1 cellular context compared by ENCODE assay signal in the genomic region with DNA sequence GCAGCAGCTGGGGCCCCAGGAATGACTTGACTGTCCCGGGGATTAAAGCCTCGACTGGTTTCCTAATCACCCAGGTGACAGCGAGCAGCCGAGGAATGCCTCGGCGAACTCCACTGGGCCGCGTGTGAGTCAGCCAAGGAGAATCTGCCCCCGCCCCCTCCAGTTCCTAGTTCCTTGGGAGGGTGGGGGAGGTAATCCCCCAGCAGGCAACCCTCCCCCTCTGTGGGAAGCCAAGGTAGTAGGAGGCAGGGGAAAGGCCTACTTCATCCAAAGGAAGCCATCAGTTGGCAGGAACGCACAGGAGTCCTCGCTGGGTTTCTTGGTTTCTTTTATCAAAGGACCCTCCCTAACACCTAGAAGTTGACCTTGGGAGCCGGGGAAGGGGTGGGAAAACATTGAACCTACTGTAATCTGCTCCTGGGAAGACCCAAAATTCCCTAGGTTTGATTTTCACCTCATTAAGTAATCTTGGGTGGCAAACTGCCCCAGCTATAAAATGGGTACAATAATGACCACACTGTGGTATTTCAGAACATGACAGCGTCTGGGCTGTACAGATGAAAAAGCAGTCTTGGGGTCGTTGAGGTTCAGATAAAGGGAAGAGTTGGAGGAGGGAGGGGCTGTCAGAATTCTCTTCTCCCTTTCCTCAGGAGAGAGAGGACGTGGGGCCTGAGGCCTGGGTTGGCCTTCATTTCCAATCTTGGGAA.
TF ChIP-seq lines count a peak whose summit lies in the region.

No MANE protein-coding gene starts in this region.

TF ChIP-seq in GM23338, 12 proteins besides CTCF, POLR2A, EP300 and RAD21:
- TF ChIP-seq, protein P1, sequence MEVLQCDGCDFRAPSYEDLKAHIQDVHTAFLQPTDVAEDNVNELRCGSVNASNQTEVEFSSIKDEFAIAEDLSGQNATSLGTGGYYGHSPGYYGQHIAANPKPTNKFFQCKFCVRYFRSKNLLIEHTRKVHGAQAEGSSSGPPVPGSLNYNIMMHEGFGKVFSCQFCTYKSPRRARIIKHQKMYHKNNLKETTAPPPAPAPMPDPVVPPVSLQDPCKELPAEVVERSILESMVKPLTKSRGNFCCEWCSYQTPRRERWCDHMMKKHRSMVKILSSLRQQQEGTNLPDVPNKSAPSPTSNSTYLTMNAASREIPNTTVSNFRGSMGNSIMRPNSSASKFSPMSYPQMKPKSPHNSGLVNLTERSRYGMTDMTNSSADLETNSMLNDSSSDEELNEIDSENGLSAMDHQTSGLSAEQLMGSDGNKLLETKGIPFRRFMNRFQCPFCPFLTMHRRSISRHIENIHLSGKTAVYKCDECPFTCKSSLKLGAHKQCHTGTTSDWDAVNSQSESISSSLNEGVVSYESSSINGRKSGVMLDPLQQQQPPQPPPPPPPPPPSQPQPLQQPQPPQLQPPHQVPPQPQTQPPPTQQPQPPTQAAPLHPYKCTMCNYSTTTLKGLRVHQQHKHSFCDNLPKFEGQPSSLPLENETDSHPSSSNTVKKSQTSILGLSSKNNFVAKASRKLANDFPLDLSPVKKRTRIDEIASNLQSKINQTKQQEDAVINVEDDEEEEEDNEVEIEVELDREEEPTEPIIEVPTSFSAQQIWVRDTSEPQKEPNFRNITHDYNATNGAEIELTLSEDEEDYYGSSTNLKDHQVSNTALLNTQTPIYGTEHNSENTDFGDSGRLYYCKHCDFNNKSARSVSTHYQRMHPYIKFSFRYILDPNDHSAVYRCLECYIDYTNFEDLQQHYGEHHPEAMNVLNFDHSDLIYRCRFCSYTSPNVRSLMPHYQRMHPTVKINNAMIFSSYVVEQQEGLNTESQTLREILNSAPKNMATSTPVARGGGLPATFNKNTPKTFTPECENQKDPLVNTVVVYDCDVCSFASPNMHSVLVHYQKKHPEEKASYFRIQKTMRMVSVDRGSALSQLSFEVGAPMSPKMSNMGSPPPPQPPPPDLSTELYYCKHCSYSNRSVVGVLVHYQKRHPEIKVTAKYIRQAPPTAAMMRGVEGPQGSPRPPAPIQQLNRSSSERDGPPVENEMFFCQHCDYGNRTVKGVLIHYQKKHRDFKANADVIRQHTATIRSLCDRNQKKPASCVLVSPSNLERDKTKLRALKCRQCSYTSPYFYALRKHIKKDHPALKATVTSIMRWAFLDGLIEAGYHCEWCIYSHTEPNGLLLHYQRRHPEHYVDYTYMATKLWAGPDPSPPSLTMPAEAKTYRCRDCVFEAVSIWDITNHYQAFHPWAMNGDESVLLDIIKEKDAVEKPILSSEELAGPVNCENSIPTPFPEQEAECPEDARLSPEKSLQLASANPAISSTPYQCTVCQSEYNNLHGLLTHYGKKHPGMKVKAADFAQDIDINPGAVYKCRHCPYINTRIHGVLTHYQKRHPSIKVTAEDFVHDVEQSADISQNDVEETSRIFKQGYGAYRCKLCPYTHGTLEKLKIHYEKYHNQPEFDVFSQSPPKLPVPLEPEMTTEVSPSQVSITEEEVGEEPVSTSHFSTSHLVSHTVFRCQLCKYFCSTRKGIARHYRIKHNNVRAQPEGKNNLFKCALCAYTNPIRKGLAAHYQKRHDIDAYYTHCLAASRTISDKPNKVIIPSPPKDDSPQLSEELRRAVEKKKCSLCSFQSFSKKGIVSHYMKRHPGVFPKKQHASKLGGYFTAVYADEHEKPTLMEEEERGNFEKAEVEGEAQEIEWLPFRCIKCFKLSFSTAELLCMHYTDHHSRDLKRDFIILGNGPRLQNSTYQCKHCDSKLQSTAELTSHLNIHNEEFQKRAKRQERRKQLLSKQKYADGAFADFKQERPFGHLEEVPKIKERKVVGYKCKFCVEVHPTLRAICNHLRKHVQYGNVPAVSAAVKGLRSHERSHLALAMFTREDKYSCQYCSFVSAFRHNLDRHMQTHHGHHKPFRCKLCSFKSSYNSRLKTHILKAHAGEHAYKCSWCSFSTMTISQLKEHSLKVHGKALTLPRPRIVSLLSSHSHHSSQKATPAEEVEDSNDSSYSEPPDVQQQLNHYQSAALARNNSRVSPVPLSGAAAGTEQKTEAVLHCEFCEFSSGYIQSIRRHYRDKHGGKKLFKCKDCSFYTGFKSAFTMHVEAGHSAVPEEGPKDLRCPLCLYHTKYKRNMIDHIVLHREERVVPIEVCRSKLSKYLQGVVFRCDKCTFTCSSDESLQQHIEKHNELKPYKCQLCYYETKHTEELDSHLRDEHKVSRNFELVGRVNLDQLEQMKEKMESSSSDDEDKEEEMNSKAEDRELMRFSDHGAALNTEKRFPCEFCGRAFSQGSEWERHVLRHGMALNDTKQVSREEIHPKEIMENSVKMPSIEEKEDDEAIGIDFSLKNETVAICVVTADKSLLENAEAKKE (CRISPR knock-in tag; IDR thresholded peaks at IDR 0.05): no peak
- peak; percentile 40 for TF ChIP-seq POLR2AphosphoS5 (IDR thresholded peaks at IDR 0.05; ENCODE audit: low read depth)
